ENCODE assay signal across 16 cellular contexts in genomic region chr7:112134039-112134438, GRCh38.
DNase-seq lines count a peak whose midpoint lies in the region; ATAC-seq, FAIRE-seq and TF ChIP-seq lines count a peak whose summit lies in the region.
"Had no signal": no experiment of that assay in that cellular context is flagged by ENCODE, and none has a peak within 500 bp of the region (broad histone marks: within the 10 kb centered on the region; RNA-seq: fewer than 3 reads in every experiment).

No MANE protein-coding gene starts in this region.

- BruUV-seq in Caco-2 (replicated peaks; lab: Mats Ljungman, UMichigan) = no TSS peak

- H3K27me3 Mint-ChIP-seq in Caco-2 (ENCODE audit: insufficient read depth, unreplicated experiment) = no peaks in the 10 kb centered on the region

- H3K4me3 ChIP-seq in HAP-1 (no peak overlapping the region), WERI-Rb-1 (ENCODE audit: low read depth, low read length) (no peak overlapping the region), kidney (ENCODE audit: low read length in 2 of 2) (no peak overlapping the region), psoas muscle (no peak overlapping the region), Caco-2 (ENCODE audit: low read depth, low read length) (no peak overlapping the region), lower lobe of right lung (no peak overlapping the region), right lobe of liver (no peak overlapping the region)
- H3K4me3 ChIP-seq: BLaER1 treated with 17β-estradiol and CSF1 and Interleukin-3, amounts not matched to agents 10 nM and 100 nM had no signal

- 61 to 75% (median 72%) methylated on average over 3 of the region's 3 CpGs for whole genome bisulfite sequencing in psoas muscle, 3 donors
- 83% methylated on average over 3 of the region's 3 CpGs for WGBS in right lobe of liver (ENCODE audit: insufficient coverage, low coverage, low lambda C conversion rate, missing lambda C conversion rate)

- no peak overlapping the region for H3K9ac ChIP-seq in kidney (ENCODE audit: low read length in 2 of 2)
- H3K9ac ChIP-seq: BLaER1 treated with 17β-estradiol and CSF1 and Interleukin-3, amounts not matched to agents 10 nM and 100 nM had no signal

- H3K9me3 ChIP-seq in HAP-1 (no peaks in the 10 kb centered on the region), WERI-Rb-1 (ENCODE audit: severe bottlenecking) (no peaks in the 10 kb centered on the region), kidney (ENCODE audit: control insufficient read depth in 1 of 2, low read length in 2 of 2) (no peaks in the 10 kb centered on the region), psoas muscle (no peaks in the 10 kb centered on the region), Caco-2 (no peaks in the 10 kb centered on the region), lower lobe of right lung (no peaks in the 10 kb centered on the region), right lobe of liver (no peaks in the 10 kb centered on the region)
- H3K9me3 ChIP-seq: BLaER1 treated with 17β-estradiol and CSF1 and Interleukin-3, amounts not matched to agents 10 nM and 100 nM had no signal

- in situ Hi-C loops in HAP-1 (cut with MboI; ENCODE audit: low sequenced_read_pairs) = no loop called here

- no peak overlapping the region for H3K27ac Mint-ChIP-seq in Caco-2 (ENCODE audit: unreplicated experiment)
- H3K27ac Mint-ChIP-seq: CD8-positive, alpha-beta T cell had no signal

- no peaks in the 10 kb centered on the region for H3K4me1 Mint-ChIP-seq in Caco-2 (ENCODE audit: low read depth, unreplicated experiment)

- intact Hi-C loops in kidney (cut with DNase I) = no loop called here
- intact Hi-C loops in psoas muscle (cut with DNase I) = loop anchor here in 1 of 2 donors (5.0 kb wide), 1 partner anchor 73 kb away; the partner anchor contains the start of genes DOCK4 and ZNF277
- intact Hi-C loops in Caco-2 (cut with micrococcal nuclease; ENCODE audit: unreplicated experiment) = no loop called here
- intact Hi-C loops in lower lobe of right lung (cut with DNase I) = no loop called here
- intact Hi-C loops in right lobe of liver (cut with DNase I) = no loop called here

- TF ChIP-seq POLR2A in right lobe of liver (IDR thresholded peaks at IDR 0.05) = no peak

- no peak for FAIRE-seq in kidney (lab: Jason Lieb, UNC)

- DNase-seq in HAP-1 (ENCODE audit: low spot score in 2 of 2) (peak; percentile 44 to 68), WERI-Rb-1 (peak; percentile 25), kidney (no peak), psoas muscle (no peak), Caco-2 (no peak), UCSD-AML1 (lab: John Stamatoyannopoulos, UW; ENCODE audit: unreplicated experiment) (no peak), lower lobe of right lung (no peak), right lobe of liver (no peak)
- DNase-seq: CD8-positive, alpha-beta T cell; DMS79 treated with DMSO at 0.1 percent for 48 hours; HCEC 1CT; NCI-H1105; NCI-H1694; NCI-H2227 treated with DMSO at 0.1 percent for 48 hours; NCI-H510A treated with DMSO at 0.1 percent for 48 hours had no signal

- TF ChIP-seq CTCF in WERI-Rb-1 (IDR thresholded peaks at IDR 0.05; ENCODE audit: low read depth, low read length) (no peak), kidney (IDR thresholded peaks at IDR 0.05; ENCODE audit: borderline replicate concordance, extremely low read depth, insufficient read depth) (peak; percentile 7), psoas muscle (IDR thresholded peaks at IDR 0.05) (no peak), Caco-2 (IDR thresholded peaks at IDR 0.05; ENCODE audit: insufficient read depth in 1 of 2, low read depth in 1 of 2, low read length in 1 of 2, severe bottlenecking in 1 of 2, unreplicated experiment in 1 of 2) (no peak), lower lobe of right lung (IDR thresholded peaks at IDR 0.05) (no peak), right lobe of liver (IDR thresholded peaks at IDR 0.05) (no peak)

- H3K27ac ChIP-seq in WERI-Rb-1 = no peak overlapping the region
- H3K27ac ChIP-seq in kidney (ENCODE audit: low read depth in 2 of 2, low read length in 2 of 2) = no peak overlapping the region
- peak overlapping the region; percentile 59 for H3K27ac ChIP-seq in psoas muscle
- no peak overlapping the region for H3K27ac ChIP-seq in lower lobe of right lung
- no peak overlapping the region for H3K27ac ChIP-seq in right lobe of liver
- H3K27ac ChIP-seq: BLaER1 treated with 17β-estradiol and CSF1 and Interleukin-3, amounts not matched to agents 10 nM and 100 nM had no signal

- H3K36me3 Mint-ChIP-seq in Caco-2 (ENCODE audit: insufficient read depth, unreplicated experiment) = no peaks in the 10 kb centered on the region
- H3K36me3 Mint-ChIP-seq: CD8-positive, alpha-beta T cell had no signal

- H3K4me1 ChIP-seq in HAP-1 = peaks cover 14% of the 10 kb centered on the region
- H3K4me1 ChIP-seq in kidney (ENCODE audit: control insufficient read depth in 1 of 2, insufficient read depth in 1 of 2, low read depth in 1 of 2, low read length in 2 of 2) = no peaks in the 10 kb centered on the region
- peaks cover 47% of the 10 kb centered on the region for H3K4me1 ChIP-seq in psoas muscle
- H3K4me1 ChIP-seq in Caco-2 = no peaks in the 10 kb centered on the region
- H3K4me1 ChIP-seq in lower lobe of right lung = peaks cover 62% of the 10 kb centered on the region
- peaks cover 0 to 41% (median 9%) of the 10 kb centered on the region in 4 donors for H3K4me1 ChIP-seq in right lobe of liver

- CTCF ChIA-PET in Caco-2 (lab: Charles Lee) = no interaction called here

- H3K9me3 Mint-ChIP-seq in Caco-2 (ENCODE audit: unreplicated experiment) = no peaks in the 10 kb centered on the region
- H3K9me3 Mint-ChIP-seq: CD8-positive, alpha-beta T cell had no signal

- H3K4me3 Mint-ChIP-seq in Caco-2 (ENCODE audit: unreplicated experiment) = no peak overlapping the region
- H3K4me3 Mint-ChIP-seq: CD8-positive, alpha-beta T cell had no signal

- H3K27me3 ChIP-seq in HAP-1 (ENCODE audit: low read depth) (no peaks in the 10 kb centered on the region), WERI-Rb-1 (ENCODE audit: insufficient read depth, low read depth, severe bottlenecking) (no peaks in the 10 kb centered on the region), psoas muscle (ENCODE audit: insufficient read depth in 3 of 3, low read length in 2 of 3) (no peaks in the 10 kb centered on the region), Caco-2 (replicated peaks; ENCODE audit: control insufficient read depth, insufficient read depth, low read length) (no peaks in the 10 kb centered on the region), lower lobe of right lung (ENCODE audit: low read depth) (no peaks in the 10 kb centered on the region), right lobe of liver (no peaks in the 10 kb centered on the region)
- H3K27me3 ChIP-seq: BLaER1 treated with 17β-estradiol and CSF1 and Interleukin-3, amounts not matched to agents 10 nM and 100 nM had no signal

- no peaks in the 10 kb centered on the region for H3K36me3 ChIP-seq in HAP-1 (replicated peaks)
- H3K36me3 ChIP-seq in WERI-Rb-1 = no peaks in the 10 kb centered on the region
- no peaks in the 10 kb centered on the region for H3K36me3 ChIP-seq in kidney (ENCODE audit: control insufficient read depth in 1 of 2, insufficient read depth in 2 of 2, low read length in 2 of 2)
- H3K36me3 ChIP-seq in psoas muscle (ENCODE audit: insufficient read depth in 1 of 2, low read depth in 1 of 2) = no peaks in the 10 kb centered on the region
- H3K36me3 ChIP-seq in Caco-2 (ENCODE audit: control insufficient read depth, insufficient read depth, low read length) = no peaks in the 10 kb centered on the region
- H3K36me3 ChIP-seq in lower lobe of right lung = no peaks in the 10 kb centered on the region
- H3K36me3 ChIP-seq in right lobe of liver = no peaks in the 10 kb centered on the region

- no peak for ATAC-seq in psoas muscle
- ATAC-seq in lower lobe of right lung = no peak
- no peak for ATAC-seq in right lobe of liver
- ATAC-seq: CD8-positive, alpha-beta T cell had no signal

- POLR2A ChIA-PET in Caco-2 (lab: Charles Lee) = no interaction called here

Comparison
In these comparisons a context has a peak if more than half of its experiments do, and no peak if none do; other contexts are left out.
1. DNase-seq: peak in HAP-1 (2 of 2) and WERI-Rb-1 (single experiment); none in kidney (single experiment), psoas muscle (0 of 2), Caco-2 (0 of 2), UCSD-AML1 (single experiment), lower lobe of right lung (single experiment) and right lobe of liver (0 of 3).